10 cellular contexts compared by ENCODE assay signal in genomic region chr17:51263001-51263400, GRCh38. TPM values are rescaled to one million over a fixed set of nuclear protein-coding genes. Genes with fewer than 3 reads are reported as not detected.
DNase-seq lines count a peak whose midpoint lies in the region; ATAC-seq lines count a peak whose summit lies in the region.
"Had no signal": no experiment of that assay in that cellular context is flagged by ENCODE, and none has a peak within 500 bp of the region (broad histone marks: within the 10 kb centered on the region; RNA-seq: fewer than 3 reads in every experiment).

No MANE protein-coding gene starts in this region.

- peaks cover 27% of the 10 kb centered on the region for H3K36me3 Mint-ChIP-seq in activated T-cell treated with anti-CD3 and anti-CD28 coated beads, Interleukin-2, amount 50 U/mL, for 4 hours (ENCODE audit: insufficient read depth)
- H3K36me3 Mint-ChIP-seq in stimulated activated effector memory CD8-positive, alpha-beta T cell treated with anti-CD3 and anti-CD28 coated beads, Interleukin-12 subunit alpha, Interleukin-12 subunit beta, amount 100 ng/mL, for 72 hours: peaks cover 89% of the 10 kb centered on the region

- no peak for ATAC-seq in activated T-cell treated with anti-CD3 and anti-CD28 coated beads, Interleukin-2, amount 50 U/mL, for 4 hours
- ATAC-seq in stimulated activated effector memory CD8-positive, alpha-beta T cell treated with anti-CD3 and anti-CD28 coated beads, Interleukin-12 subunit alpha, Interleukin-12 subunit beta, amount 100 ng/mL, for 72 hours: no peak
- ATAC-seq: gastroesophageal sphincter had no signal

- no peaks in the 10 kb centered on the region for H3K27me3 Mint-ChIP-seq in activated T-cell treated with anti-CD3 and anti-CD28 coated beads, Interleukin-2, amount 50 U/mL, for 4 hours (ENCODE audit: low read depth)

- no peak overlapping the region for H3K27ac Mint-ChIP-seq in stimulated activated effector memory CD8-positive, alpha-beta T cell treated with anti-CD3 and anti-CD28 coated beads, Interleukin-12 subunit alpha, Interleukin-12 subunit beta, amount 100 ng/mL, for 72 hours

- no peaks in the 10 kb centered on the region for H3K9me3 Mint-ChIP-seq in activated T-cell treated with anti-CD3 and anti-CD28 coated beads, Interleukin-2, amount 50 U/mL, for 4 hours
- H3K9me3 Mint-ChIP-seq in stimulated activated effector memory CD8-positive, alpha-beta T cell treated with anti-CD3 and anti-CD28 coated beads, Interleukin-12 subunit alpha, Interleukin-12 subunit beta, amount 100 ng/mL, for 72 hours: no peaks in the 10 kb centered on the region

- DNase-seq in activated T-cell treated with anti-CD3 and anti-CD28 coated beads, Interleukin-2, amount 50 U/mL, for 4 hours: no peak
- DNase-seq in activated T-cell treated with anti-CD3 and anti-CD28 coated beads for 4 hours: no peak
- DNase-seq in RPMI7951 (ENCODE audit: low read depth): peak; percentile 33
- DNase-seq in fibroblast of gingiva (ENCODE audit: low read depth): peak; percentile 40
- DNase-seq in stimulated activated effector memory CD8-positive, alpha-beta T cell treated with anti-CD3 and anti-CD28 coated beads, Interleukin-12 subunit alpha, Interleukin-12 subunit beta, amount 100 ng/mL, for 72 hours (ENCODE audit: low spot score in 2 of 2): no peak
- no peak for DNase-seq in hepatic stellate cell (ENCODE audit: low spot score)
- DNase-seq in NCI-H345 treated with DMSO at 0.1 percent for 48 hours (lab: John Stamatoyannopoulos, UW; ENCODE audit: unreplicated experiment): no peak
- DNase-seq in medulla oblongata (ENCODE audit: extremely low spot score): no peak
- DNase-seq: NCI-H2029 had no signal

- peak overlapping the region; percentile 70 for H3K4me3 Mint-ChIP-seq in activated T-cell treated with anti-CD3 and anti-CD28 coated beads, Interleukin-2, amount 50 U/mL, for 4 hours
- H3K4me3 Mint-ChIP-seq in stimulated activated effector memory CD8-positive, alpha-beta T cell treated with anti-CD3 and anti-CD28 coated beads, Interleukin-12 subunit alpha, Interleukin-12 subunit beta, amount 100 ng/mL, for 72 hours: peak overlapping the region; percentile 72

- peaks cover 49% of the 10 kb centered on the region for H3K4me1 Mint-ChIP-seq in activated T-cell treated with anti-CD3 and anti-CD28 coated beads, Interleukin-2, amount 50 U/mL, for 4 hours (ENCODE audit: low read depth)
- peaks cover 50% of the 10 kb centered on the region for H3K4me1 Mint-ChIP-seq in stimulated activated effector memory CD8-positive, alpha-beta T cell treated with anti-CD3 and anti-CD28 coated beads, Interleukin-12 subunit alpha, Interleukin-12 subunit beta, amount 100 ng/mL, for 72 hours

RNA-seq across cellular contexts. Expression of gene UTP18, which starts 2.7 kb away (rescaled TPM):
- 100 to 1,000 TPM in 1 of 3 donors, 10 to 100 TPM in 2; 80.0 to 103 (median 89.0) TPM for total RNA-seq in activated T-cell treated with anti-CD3 and anti-CD28 coated beads, Interleukin-2, amount 50 U/mL, for 4 hours
- 51.8 and 52.4 TPM in 2 replicates for total RNA-seq in RPMI7951 (2014; rRNA removed; shearing (Covaris generic))

RNA-seq across cellular contexts. Expression of gene MBTD1, which starts 3.2 kb away (rescaled TPM):
- total RNA-seq in activated T-cell treated with anti-CD3 and anti-CD28 coated beads, Interleukin-2, amount 50 U/mL, for 4 hours: 1 to 10 TPM; 6.6 to 8.1 (median 7.0) TPM
- 4.9 and 8.2 TPM in 2 replicates for total RNA-seq in RPMI7951 (2014; rRNA removed; shearing (Covaris generic))

Comparison
In these comparisons a context has a peak if more than half of its experiments do, and no peak if none do; other contexts are left out.
1. DNase-seq: peak in RPMI7951 (single experiment) and fibroblast of gingiva (single experiment); none in activated T-cell treated with anti-CD3 and anti-CD28 coated beads, Interleukin-2, amount 50 U/mL, for 4 hours (single experiment), activated T-cell treated with anti-CD3 and anti-CD28 coated beads for 4 hours (single experiment), stimulated activated effector memory CD8-positive, alpha-beta T cell treated with anti-CD3 and anti-CD28 coated beads, Interleukin-12 subunit alpha, Interleukin-12 subunit beta, amount 100 ng/mL, for 72 hours (0 of 2), hepatic stellate cell (single experiment), NCI-H345 treated with DMSO at 0.1 percent for 48 hours (single experiment) and medulla oblongata (single experiment).